Comparison of ENCODE assay signal across 8 cellular contexts in genomic region chr9:114681594-114682332, GRCh38. TPM values are rescaled to one million over a fixed set of nuclear protein-coding genes. Genes with fewer than 3 reads are reported as not detected.
DNase-seq lines count a peak whose midpoint lies in the region; ATAC-seq and TF ChIP-seq lines count a peak whose summit lies in the region.

TSS of gene TEX48 (minus strand) at chr9:114682192. CDS start at chr9:114671723, 10,469 bp downstream.

- peak; percentile 66 for ATAC-seq in GM21423 (IDR thresholded peaks at IDR 0.05; ENCODE audit: unreplicated experiment)

- no peak within 1 kb of the TSS for H2AFZ ChIP-seq in fibroblast of lung (ENCODE audit: low read length)

- no peaks in the 10 kb centered on the region for H4K20me1 ChIP-seq in fibroblast of lung (ENCODE audit: control insufficient read depth, extremely low read depth, insufficient read depth, low read length)

- no peak within 1 kb of the TSS for H3K4me3 ChIP-seq in fibroblast of lung (replicated peaks in 1 of 4; ENCODE audit: control extremely low read depth in 1 of 4, insufficient read depth in 1 of 4, low read depth in 3 of 4, low read length in 4 of 4)
- H3K4me3 ChIP-seq in tibial artery: no peak within 1 kb of the TSS

- H3K27me3 ChIP-seq in fibroblast of lung (ENCODE audit: control insufficient read depth, insufficient read depth, low read length) (no peaks in the 10 kb centered on the region), tibial artery (no peaks in the 10 kb centered on the region)

- H3K4me1 ChIP-seq in fibroblast of lung (ENCODE audit: control insufficient read depth, extremely low read depth, insufficient read depth, low read length) (peaks cover 2% of the 10 kb centered on the region), tibial artery (no peaks in the 10 kb centered on the region)

- H3K27ac ChIP-seq in fibroblast of lung (ENCODE audit: insufficient read depth, low read length) (no peak within 1 kb of the TSS), tibial artery (no peak within 1 kb of the TSS)

- intact Hi-C loops in tibial artery (cut with DNase I; ENCODE audit: low total_unique reads): no loop called here

- no peak within 1 kb of the TSS for H3K4me2 ChIP-seq in fibroblast of lung (ENCODE audit: extremely low read depth, insufficient read depth, low read length)

- H3K36me3 ChIP-seq in fibroblast of lung (ENCODE audit: control insufficient read depth, insufficient read depth, low read length) (no peaks in the 10 kb centered on the region), tibial artery (no peaks in the 10 kb centered on the region)

- H3K9ac ChIP-seq in fibroblast of lung (ENCODE audit: insufficient read depth, low read length): no peak within 1 kb of the TSS

- peak; percentile 70 to 89 for TF ChIP-seq CTCF in fibroblast of lung (conservative IDR thresholded peaks at IDR 0.05 in 1 of 2, IDR thresholded peaks at IDR 0.05 in 1 of 2; ENCODE audit: low read depth in 1 of 2, low read length in 2 of 2)
- peak; percentile 35 to 52 for TF ChIP-seq CTCF in tibial artery (IDR thresholded peaks at IDR 0.05)

- DNase-seq in D341Med (ENCODE audit: low spot score) (peak; percentile 71), HuH-7 (ENCODE audit: low spot score) (peak; percentile 68), OCI-M1 (lab: John Stamatoyannopoulos, UW) (peak; percentile 62), activated T-cell treated with anti-CD3 and anti-CD28 coated beads for 1 hour (ENCODE audit: low read depth) (peak; percentile 60), fibroblast of lung (ENCODE audit: low read depth in 2 of 2) (peak; percentile 71 to 75), nucleus accumbens (lab: John Stamatoyannopoulos, UW) (peak in 30 of 56 donors; percentile 2 to 42 (median 12)), tibial artery (peak in 1 of 2 donors; percentile 28)

- no peaks in the 10 kb centered on the region for H3K9me3 ChIP-seq in fibroblast of lung (ENCODE audit: control insufficient read depth, insufficient read depth, low read depth, low read length)
- no peaks in the 10 kb centered on the region for H3K9me3 ChIP-seq in tibial artery

- no peaks in the 10 kb centered on the region for H3K79me2 ChIP-seq in fibroblast of lung (ENCODE audit: control insufficient read depth, insufficient read depth, low read length)

RNA-seq across cellular contexts. Expression of gene TEX48, which starts in this region (rescaled TPM):
- not detected in 2 replicates for total RNA-seq in fibroblast of lung
- polyA plus RNA-seq in fibroblast of lung: not detected in 2 replicates
- polyA plus RNA-seq in fibroblast of lung (2012): not detected in 2 replicates
- polyA minus RNA-seq in fibroblast of lung (ENCODE audit: low replicate concordance): not detected in 2 replicates

Comparison
In these comparisons a context has a peak if more than half of its experiments do, and no peak if none do; other contexts are left out.
1. Peak in DNase-seq in fibroblast of lung; RNA of the gene not detected or under 1 TPM.